ENCODE assay signal across 8 cellular contexts in genomic region chr1:179882253-179883039, GRCh38. TPM values are rescaled to one million over a fixed set of nuclear protein-coding genes. Genes with fewer than 3 reads are reported as not detected.
DNase-seq lines count a peak whose midpoint lies in the region; ATAC-seq and TF ChIP-seq lines count a peak whose summit lies in the region.

A gene with protein sequence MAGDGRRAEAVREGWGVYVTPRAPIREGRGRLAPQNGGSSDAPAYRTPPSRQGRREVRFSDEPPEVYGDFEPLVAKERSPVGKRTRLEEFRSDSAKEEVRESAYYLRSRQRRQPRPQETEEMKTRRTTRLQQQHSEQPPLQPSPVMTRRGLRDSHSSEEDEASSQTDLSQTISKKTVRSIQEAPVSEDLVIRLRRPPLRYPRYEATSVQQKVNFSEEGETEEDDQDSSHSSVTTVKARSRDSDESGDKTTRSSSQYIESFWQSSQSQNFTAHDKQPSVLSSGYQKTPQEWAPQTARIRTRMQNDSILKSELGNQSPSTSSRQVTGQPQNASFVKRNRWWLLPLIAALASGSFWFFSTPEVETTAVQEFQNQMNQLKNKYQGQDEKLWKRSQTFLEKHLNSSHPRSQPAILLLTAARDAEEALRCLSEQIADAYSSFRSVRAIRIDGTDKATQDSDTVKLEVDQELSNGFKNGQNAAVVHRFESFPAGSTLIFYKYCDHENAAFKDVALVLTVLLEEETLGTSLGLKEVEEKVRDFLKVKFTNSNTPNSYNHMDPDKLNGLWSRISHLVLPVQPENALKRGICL (plus strand): TSS chr1:179882285. CDS start chr1:179882503, 218 bp downstream.

- peaks cover 12% of the 10 kb centered on the region for H3K36me3 Mint-ChIP-seq in activated naive CD4-positive, alpha-beta T cell treated with anti-CD3 and anti-CD28 coated beads, Interleukin-2, amount 50 U/mL, for 24 hours

- H3K9me3 Mint-ChIP-seq in activated naive CD4-positive, alpha-beta T cell treated with anti-CD3 and anti-CD28 coated beads, Interleukin-2, amount 50 U/mL, for 24 hours = no peaks in the 10 kb centered on the region

- no peaks in the 10 kb centered on the region for H3K27me3 Mint-ChIP-seq in activated naive CD4-positive, alpha-beta T cell treated with anti-CD3 and anti-CD28 coated beads, Interleukin-2, amount 50 U/mL, for 24 hours

- ATAC-seq in HG02610 (IDR thresholded peaks at IDR 0.05; ENCODE audit: unreplicated experiment) (peak; percentile 72), SK-N-SH treated with all-trans-retinoic acid at 6 μM for 48 hours (peak; percentile 88)

- peak within 1 kb of the TSS; percentile 95 for H3K4me3 Mint-ChIP-seq in activated naive CD4-positive, alpha-beta T cell treated with anti-CD3 and anti-CD28 coated beads, Interleukin-2, amount 50 U/mL, for 24 hours

- H3K27ac ChIP-seq in temporal lobe (ENCODE audit: low read depth, low read length) = peak within 1 kb of the TSS; percentile 99

- TF ChIP-seq POLR2A in GM10847 (IDR thresholded peaks at IDR 0.05; ENCODE audit: extremely low read depth, insufficient read length) = peak; percentile 81

- peak within 1 kb of the TSS; percentile 100 for H3K27ac Mint-ChIP-seq in activated naive CD4-positive, alpha-beta T cell treated with anti-CD3 and anti-CD28 coated beads, Interleukin-2, amount 50 U/mL, for 24 hours

- peaks cover 69% of the 10 kb centered on the region for H3K4me1 Mint-ChIP-seq in activated naive CD4-positive, alpha-beta T cell treated with anti-CD3 and anti-CD28 coated beads, Interleukin-2, amount 50 U/mL, for 24 hours

- DNase-seq in NCI-H1092 (lab: John Stamatoyannopoulos, UW) = peak; percentile 99
- DNase-seq in globus pallidus (ENCODE audit: low spot score) = peak; percentile 97
- DNase-seq in occipital lobe (lab: John Stamatoyannopoulos, UW) = peak; percentile 95

TF ChIP-seq in SK-N-SH treated with all-trans-retinoic acid at 6 μM for 48 hours, 23 proteins besides CTCF, POLR2A, EP300 and RAD21:
- TF ChIP-seq ZFP30 (CRISPR knock-in tag; IDR thresholded peaks at IDR 0.05) (no peak), ZNF8 (CRISPR knock-in tag; IDR thresholded peaks at IDR 0.05) (no peak), PPARA (CRISPR knock-in tag; IDR thresholded peaks at IDR 0.05; ENCODE audit: borderline replicate concordance) (no peak), ARNTL (CRISPR knock-in tag; IDR thresholded peaks at IDR 0.05; ENCODE audit: borderline replicate concordance, low read depth) (no peak), ZNF565 (CRISPR knock-in tag; conservative IDR thresholded peaks at IDR 0.05; ENCODE audit: low read depth) (no peak), CSDC2 (CRISPR knock-in tag; IDR thresholded peaks at IDR 0.05) (no peak), SNAI2 (CRISPR knock-in tag; IDR thresholded peaks at IDR 0.05) (no peak), CREB5 (CRISPR knock-in tag; IDR thresholded peaks at IDR 0.05; ENCODE audit: low read depth) (no peak), OSR1 (CRISPR knock-in tag; IDR thresholded peaks at IDR 0.05) (no peak), ISL1 (CRISPR knock-in tag; IDR thresholded peaks at IDR 0.05) (no peak), ZNF70 (CRISPR knock-in tag; IDR thresholded peaks at IDR 0.05) (no peak), ZFP3 (CRISPR knock-in tag; IDR thresholded peaks at IDR 0.05) (0 out of 2 replicates have a peak, but pooled peaks have one; percentile 34), BACH2 (CRISPR knock-in tag; IDR thresholded peaks at IDR 0.05; ENCODE audit: borderline replicate concordance) (no peak), ESRRG (CRISPR knock-in tag; IDR thresholded peaks at IDR 0.05) (no peak), TCF4 (CRISPR knock-in tag; IDR thresholded peaks at IDR 0.05; ENCODE audit: borderline replicate concordance) (no peak; the same call in 1 of the 2 replicates), TSHZ2 (CRISPR knock-in tag; IDR thresholded peaks at IDR 0.05) (no peak), ZC3H10 (CRISPR knock-in tag; IDR thresholded peaks at IDR 0.05) (no peak), RARB (CRISPR knock-in tag; IDR thresholded peaks at IDR 0.05) (peak; percentile 41; the same call in 1 of the 2 replicates), GLIS3 (CRISPR knock-in tag; IDR thresholded peaks at IDR 0.05) (no peak)
- TF ChIP-seq, protein P1, sequence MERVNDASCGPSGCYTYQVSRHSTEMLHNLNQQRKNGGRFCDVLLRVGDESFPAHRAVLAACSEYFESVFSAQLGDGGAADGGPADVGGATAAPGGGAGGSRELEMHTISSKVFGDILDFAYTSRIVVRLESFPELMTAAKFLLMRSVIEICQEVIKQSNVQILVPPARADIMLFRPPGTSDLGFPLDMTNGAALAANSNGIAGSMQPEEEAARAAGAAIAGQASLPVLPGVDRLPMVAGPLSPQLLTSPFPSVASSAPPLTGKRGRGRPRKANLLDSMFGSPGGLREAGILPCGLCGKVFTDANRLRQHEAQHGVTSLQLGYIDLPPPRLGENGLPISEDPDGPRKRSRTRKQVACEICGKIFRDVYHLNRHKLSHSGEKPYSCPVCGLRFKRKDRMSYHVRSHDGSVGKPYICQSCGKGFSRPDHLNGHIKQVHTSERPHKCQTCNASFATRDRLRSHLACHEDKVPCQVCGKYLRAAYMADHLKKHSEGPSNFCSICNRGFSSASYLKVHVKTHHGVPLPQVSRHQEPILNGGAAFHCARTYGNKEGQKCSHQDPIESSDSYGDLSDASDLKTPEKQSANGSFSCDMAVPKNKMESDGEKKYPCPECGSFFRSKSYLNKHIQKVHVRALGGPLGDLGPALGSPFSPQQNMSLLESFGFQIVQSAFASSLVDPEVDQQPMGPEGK (CRISPR knock-in tag; IDR thresholded peaks at IDR 0.05; ENCODE audit: borderline replicate concordance) = peak; percentile 93
- TF ChIP-seq, protein P2, sequence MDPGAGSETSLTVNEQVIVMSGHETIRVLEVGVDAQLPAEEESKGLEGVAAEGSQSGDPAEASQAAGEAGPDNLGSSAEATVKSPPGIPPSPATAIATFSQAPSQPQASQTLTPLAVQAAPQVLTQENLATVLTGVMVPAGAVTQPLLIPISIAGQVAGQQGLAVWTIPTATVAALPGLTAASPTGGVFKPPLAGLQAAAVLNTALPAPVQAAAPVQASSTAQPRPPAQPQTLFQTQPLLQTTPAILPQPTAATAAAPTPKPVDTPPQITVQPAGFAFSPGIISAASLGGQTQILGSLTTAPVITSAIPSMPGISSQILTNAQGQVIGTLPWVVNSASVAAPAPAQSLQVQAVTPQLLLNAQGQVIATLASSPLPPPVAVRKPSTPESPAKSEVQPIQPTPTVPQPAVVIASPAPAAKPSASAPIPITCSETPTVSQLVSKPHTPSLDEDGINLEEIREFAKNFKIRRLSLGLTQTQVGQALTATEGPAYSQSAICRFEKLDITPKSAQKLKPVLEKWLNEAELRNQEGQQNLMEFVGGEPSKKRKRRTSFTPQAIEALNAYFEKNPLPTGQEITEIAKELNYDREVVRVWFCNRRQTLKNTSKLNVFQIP (CRISPR knock-in tag; IDR thresholded peaks at IDR 0.05; ENCODE audit: borderline replicate concordance, low read depth) = peak; percentile 78; the same call in 1 of the 2 replicates

RNA-seq across cellular contexts. Expression of the gene that starts here (rescaled TPM):
- total RNA-seq in occipital lobe (22.9 TPM), temporal lobe (34.4 TPM)

Comparison
In these comparisons a context has a peak if more than half of its experiments do, and no peak if none do; other contexts are left out.
1. Peak in every context shown above with its lines: DNase-seq, ATAC-seq and H3K27ac ChIP-seq.